Comparison of ENCODE assay signal across 1 cellular context in genomic region chr14:65206078-65206447, GRCh38.
TF ChIP-seq lines count a peak whose summit lies in the region.

No MANE protein-coding gene starts in this region.

TF ChIP-seq in K562, 482 proteins besides CTCF, POLR2A, EP300 and RAD21 (continued from another document):
- TF ChIP-seq ZNF318 (IDR thresholded peaks at IDR 0.05; ENCODE audit: borderline replicate concordance in 1 of 2, low read depth in 1 of 2) (no peak), ZFP30 (CRISPR knock-in tag; IDR thresholded peaks at IDR 0.05; ENCODE audit: borderline replicate concordance) (no peak), NFE2 (IDR thresholded peaks at IDR 0.05; ENCODE audit: low read depth) (no peak), LEF1 (IDR thresholded peaks at IDR 0.05) (no peak), KHSRP (IDR thresholded peaks at IDR 0.05) (no peak)
